ENCODE assay signal across 8 cellular contexts in the genomic region with DNA sequence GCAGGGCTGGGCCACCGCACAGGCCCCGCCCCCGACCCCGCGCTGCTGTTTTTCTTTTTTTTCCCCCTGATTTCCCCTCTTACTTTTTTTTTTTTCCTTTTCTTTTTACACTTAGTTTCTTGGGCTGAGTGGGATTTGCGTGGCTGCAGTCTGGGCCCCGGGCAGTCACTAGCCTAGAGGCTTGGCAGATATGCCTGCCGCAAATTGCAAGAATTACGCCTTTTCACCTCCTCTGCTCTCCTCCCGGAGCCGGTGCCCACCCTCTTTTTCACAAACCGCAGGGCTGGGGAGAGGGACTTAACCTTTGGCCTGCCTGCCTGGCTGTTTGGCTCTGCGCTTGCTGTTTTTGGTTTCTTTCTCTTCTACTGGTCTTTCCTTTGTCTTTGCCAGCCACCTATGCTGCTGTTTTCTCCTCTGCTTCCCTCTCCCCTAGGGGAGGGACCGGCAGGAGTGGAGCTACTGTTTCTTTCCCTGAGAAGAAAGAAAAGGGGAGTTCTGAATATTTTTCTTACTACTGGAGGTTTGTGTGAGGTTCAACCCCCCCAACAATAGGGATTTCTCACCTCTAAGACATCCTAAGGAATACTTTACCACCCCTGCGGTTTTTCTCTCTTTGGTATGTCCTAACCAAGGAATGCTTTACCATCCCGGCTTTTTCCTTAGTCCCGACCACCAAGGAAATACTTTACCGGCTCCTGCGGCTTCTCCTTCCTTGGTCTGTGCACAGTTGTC. TPM values are rescaled to one million over a fixed set of nuclear protein-coding genes. Genes with fewer than 3 reads are reported as not detected.
DNase-seq lines count a peak whose midpoint lies in the region; ATAC-seq and TF ChIP-seq lines count a peak whose summit lies in the region.

No MANE protein-coding gene starts in this region.

- DNase-seq in LoVo (ENCODE audit: low spot score), result peak; percentile 44
- DNase-seq in central memory CD8-positive, alpha-beta T cell (ENCODE audit: low spot score in 2 of 2), result no peak
- no peak for DNase-seq in stimulated activated naive CD8-positive, alpha-beta T cell treated with anti-CD3 and anti-CD28 coated beads, Interleukin-15, amount 100 ng/mL, for 72 hours
- DNase-seq in Ammon's horn (ENCODE audit: low spot score), result no peak
- DNase-seq in stimulated activated CD8-positive, alpha-beta memory T cell treated with anti-CD3 and anti-CD28 coated beads, Interleukin-4, amount 100 ng/mL, for 48 hours, result no peak
- no peak for DNase-seq in ureter (ENCODE audit: low spot score)

- no peak for ATAC-seq in central memory CD8-positive, alpha-beta T cell (replicated peaks; ENCODE audit: extremely low read depth, poor library complexity, severe bottlenecking)
- no peak for ATAC-seq in stimulated activated naive CD8-positive, alpha-beta T cell treated with anti-CD3 and anti-CD28 coated beads, Interleukin-15, amount 100 ng/mL, for 72 hours

- peaks cover 36% of the 10 kb centered on the region for H3K4me1 Mint-ChIP-seq in central memory CD8-positive, alpha-beta T cell
- H3K4me1 Mint-ChIP-seq in stimulated activated naive CD8-positive, alpha-beta T cell treated with anti-CD3 and anti-CD28 coated beads, Interleukin-15, amount 100 ng/mL, for 72 hours, result peaks cover 27% of the 10 kb centered on the region

- H3K9me3 Mint-ChIP-seq in central memory CD8-positive, alpha-beta T cell, result no peaks in the 10 kb centered on the region
- H3K9me3 Mint-ChIP-seq in stimulated activated naive CD8-positive, alpha-beta T cell treated with anti-CD3 and anti-CD28 coated beads, Interleukin-15, amount 100 ng/mL, for 72 hours, result no peaks in the 10 kb centered on the region

- H3K27me3 ChIP-seq in layer of hippocampus (ENCODE audit: control insufficient read depth, insufficient read depth, low read length), result no peaks in the 10 kb centered on the region

- H3K27ac ChIP-seq in C4-2B (peak overlapping the region; percentile 55; the same call in 1 of the 2 replicates), layer of hippocampus (ENCODE audit: low read depth, low read length) (peak overlapping the region; percentile 46)

- TF ChIP-seq CTCF in C4-2B (conservative IDR thresholded peaks at IDR 0.05), result no peak

- H3K27me3 Mint-ChIP-seq in central memory CD8-positive, alpha-beta T cell, result no peaks in the 10 kb centered on the region
- no peaks in the 10 kb centered on the region for H3K27me3 Mint-ChIP-seq in stimulated activated naive CD8-positive, alpha-beta T cell treated with anti-CD3 and anti-CD28 coated beads, Interleukin-15, amount 100 ng/mL, for 72 hours

- H3K36me3 Mint-ChIP-seq in central memory CD8-positive, alpha-beta T cell (ENCODE audit: insufficient read depth), result peaks cover 27% of the 10 kb centered on the region

- peak overlapping the region; percentile 63 for H3K4me3 Mint-ChIP-seq in central memory CD8-positive, alpha-beta T cell
- peak overlapping the region; percentile 84 to 92 for H3K4me3 Mint-ChIP-seq in stimulated activated naive CD8-positive, alpha-beta T cell treated with anti-CD3 and anti-CD28 coated beads, Interleukin-15, amount 100 ng/mL, for 72 hours

- peak overlapping the region; percentile 69 for H3K27ac Mint-ChIP-seq in central memory CD8-positive, alpha-beta T cell (ENCODE audit: low read depth)
- H3K27ac Mint-ChIP-seq in stimulated activated naive CD8-positive, alpha-beta T cell treated with anti-CD3 and anti-CD28 coated beads, Interleukin-15, amount 100 ng/mL, for 72 hours, result peak overlapping the region; percentile 82

RNA-seq across cellular contexts. Expression of a gene that starts 11.0 kb away (rescaled TPM):
- total RNA-seq in ureter, result 67.1 TPM

RNA-seq across cellular contexts. Expression of a gene that starts 26.3 kb away (rescaled TPM):
- total RNA-seq in ureter, result 38.3 TPM

RNA-seq across cellular contexts. Expression of a gene that starts 34.3 kb away (rescaled TPM):
- total RNA-seq in ureter, result 31.6 TPM

RNA-seq across cellular contexts. Expression of a gene that starts 45.9 kb away (rescaled TPM):
- total RNA-seq in ureter, result 60.2 TPM

RNA-seq across cellular contexts. Expression of a gene that starts 57.1 kb away (rescaled TPM):
- 22.2 TPM for total RNA-seq in ureter
